ENCODE assay signal across 10 cellular contexts in genomic region chr1:155006601-155007101, GRCh38. TPM values are rescaled to one million over a fixed set of nuclear protein-coding genes. Genes with fewer than 3 reads are reported as not detected.
DNase-seq lines count a peak whose midpoint lies in the region; ATAC-seq, FAIRE-seq and TF ChIP-seq lines count a peak whose summit lies in the region.
"Had no signal": no experiment of that assay in that cellular context is flagged by ENCODE, and none has a peak within 500 bp of the region (broad histone marks: within the 10 kb centered on the region; RNA-seq: fewer than 3 reads in every experiment).

No MANE protein-coding gene starts in this region.

- DNase-seq in GM12891 (ENCODE audit: insufficient read length, low spot score): no peak
- peak; percentile 41 to 75 for DNase-seq in NOMO-1 (lab: John Stamatoyannopoulos, UW; ENCODE audit: unreplicated experiment in 2 of 2)
- no peak for DNase-seq in lower lobe of right lung
- no peak for DNase-seq in uterus
- no peak for DNase-seq in NCI-H146 treated with DMSO at 0.1 percent for 48 hours (lab: John Stamatoyannopoulos, UW; ENCODE audit: unreplicated experiment)
- no peak for DNase-seq in NCI-H510A (lab: John Stamatoyannopoulos, UW)

- peak overlapping the region; percentile 97 for H3K4me3 ChIP-seq in lower lobe of right lung
- no peak overlapping the region for H3K4me3 ChIP-seq in uterus

- FAIRE-seq in GM12891 (lab: Jason Lieb, UNC): peak; percentile 88

- TF ChIP-seq POLR2A in GM12891 (IDR thresholded peaks at IDR 0.05; ENCODE audit: low read depth, low read length) (no peak), uterus (IDR thresholded peaks at IDR 0.05) (no peak)

- WGBS in adipose tissue, 3 donors: 16 to 61% (median 22%) methylated on average over 2 of the region's 2 CpGs

- H3K4me1 ChIP-seq in lower lobe of right lung (peaks cover 74% of the 10 kb centered on the region), uterus (peaks cover 0 to 12% of the 10 kb centered on the region in 2 donors)

- ATAC-seq in lower lobe of right lung: no peak
- no peak for ATAC-seq in GM21423 (IDR thresholded peaks at IDR 0.05; ENCODE audit: unreplicated experiment)

- no peak for TF ChIP-seq CTCF in lower lobe of right lung (IDR thresholded peaks at IDR 0.05)
- TF ChIP-seq CTCF in uterus (IDR thresholded peaks at IDR 0.05): no peak

- H3K36me3 ChIP-seq in lower lobe of right lung (no peaks in the 10 kb centered on the region), uterus (no peaks in the 10 kb centered on the region)

- intact Hi-C loops in lower lobe of right lung (cut with DNase I) (no loop called here), uterus (cut with DNase I; ENCODE audit: low total_unique reads) (no loop called here)

- H3K9me3 ChIP-seq in lower lobe of right lung (no peaks in the 10 kb centered on the region), uterus (no peaks in the 10 kb centered on the region)

- H3K27ac ChIP-seq in adipose tissue (ENCODE audit: low read depth, low read length) (peak overlapping the region; percentile 9), lower lobe of right lung (peak overlapping the region; percentile 91), uterus (peak overlapping the region; percentile 93 to 99)

- H3K27me3 ChIP-seq in lower lobe of right lung (ENCODE audit: low read depth): no peaks in the 10 kb centered on the region
- H3K27me3 ChIP-seq in uterus: no peaks in the 10 kb centered on the region

TF ChIP-seq in GM12891, 5 proteins besides CTCF, POLR2A, EP300 and RAD21:
- TF ChIP-seq TAF1 (IDR thresholded peaks at IDR 0.05; ENCODE audit: low read depth, low read length) (no peak), POU2F2 (IDR thresholded peaks at IDR 0.05; ENCODE audit: low read depth, low read length) (no peak)

RNA-seq across cellular contexts. Expression of gene ZBTB7B, which starts 4.0 kb away (rescaled TPM):
- polyA plus RNA-seq in GM12891 (2012; ENCODE audit: low read depth, missing spikeins): 22.6 TPM
- 10 to 100 TPM; 30.4 to 55.4 (median 35.7) TPM for polyA plus RNA-seq in adipose tissue
- total RNA-seq in lower lobe of right lung: 72.0 TPM
- 10 to 100 TPM in 2 of 4 donors, 1 to 10 TPM in 2; 3.8 to 53.4 (median 11.9) TPM for total RNA-seq in uterus

RNA-seq across cellular contexts. Expression of gene LENEP, which starts 13.3 kb away (rescaled TPM):
- 0.27 TPM for polyA plus RNA-seq in GM12891 (2012; ENCODE audit: low read depth, missing spikeins)
- not detected for polyA plus RNA-seq in adipose tissue
- total RNA-seq in lower lobe of right lung: not detected
- total RNA-seq in uterus: under 1 TPM in 1 of 4 donors, not detected in 3; 0.83 TPM
- total RNA-seq: fibroblast of lung had no signal
- polyA plus RNA-seq: fibroblast of lung had no signal

RNA-seq across cellular contexts. Expression of gene FLAD1, which starts 23.5 kb away (rescaled TPM):
- polyA plus RNA-seq in GM12891 (2012; ENCODE audit: low read depth, missing spikeins): 34.2 TPM
- polyA plus RNA-seq in adipose tissue: 10 to 100 TPM; 15.3 to 37.9 (median 21.7) TPM
- total RNA-seq in lower lobe of right lung: 31.9 TPM
- total RNA-seq in uterus: 10 to 100 TPM; 12.6 to 33.8 (median 20.7) TPM

RNA-seq across cellular contexts. Expression of gene DCST2, which starts 26.9 kb away (rescaled TPM):
- polyA plus RNA-seq in GM12891 (2012; ENCODE audit: low read depth, missing spikeins): 0.09 TPM
- polyA plus RNA-seq in adipose tissue: under 1 TPM; 0.48 to 0.86 (median 0.67) TPM
- total RNA-seq in lower lobe of right lung (1.4 TPM), uterus (1 to 10 TPM in 1 of 4 donors, under 1 TPM in 1, not detected in 2; 0.07 to 1.6 TPM)

RNA-seq across cellular contexts. Expression of gene DCST1, which starts 27.0 kb away (rescaled TPM):
- polyA plus RNA-seq in GM12891 (2012; ENCODE audit: low read depth, missing spikeins): not detected
- not detected for polyA plus RNA-seq in adipose tissue
- total RNA-seq in lower lobe of right lung: not detected
- total RNA-seq in uterus: 1 to 10 TPM in 2 of 4 donors, not detected in 2; 1.1 to 3.5 TPM
- total RNA-seq: fibroblast of lung, HT1080 had no signal
- polyA plus RNA-seq: fibroblast of lung had no signal

Comparison
In these comparisons a context has a peak if more than half of its experiments do, and no peak if none do; other contexts are left out.
1. DNase-seq: peak in NOMO-1 (2 of 2); none in GM12891 (single experiment), lower lobe of right lung (single experiment), uterus (0 of 2), NCI-H146 treated with DMSO at 0.1 percent for 48 hours (single experiment) and NCI-H510A (single experiment).
2. H3K27ac ChIP-seq: peak in every context shown above with its lines; median percentile 96 in uterus; 91 in lower lobe of right lung; 9 in adipose tissue.